Comparison of ENCODE assay signal across 21 cellular contexts in genomic region chr3:115551091-115551490, GRCh38.
"Had no signal": no experiment of that assay in that cellular context is flagged by ENCODE, and none has a peak within 500 bp of the region (broad histone marks: within the 10 kb centered on the region; RNA-seq: fewer than 3 reads in every experiment).

No MANE protein-coding gene starts in this region.

- H3K27ac Mint-ChIP-seq: activated naive CD4-positive, alpha-beta T cell treated with anti-CD3 and anti-CD28 coated beads, Interleukin-2, amount 50 U/mL, for 72 hours; activated T-cell treated with anti-CD3 and anti-CD28 coated beads, Interleukin-2, amount 50 U/mL, for 24 hours; activated T-helper 17 cell treated with anti-CD3 and anti-CD28 coated beads, Interleukin-2, amount 50 U/mL, for 72 hours; memory B cell; stimulated activated effector memory CD8-positive, alpha-beta T cell treated with anti-CD3 and anti-CD28 coated beads, Interleukin-12 subunit alpha, Interleukin-12 subunit beta, amount 100 ng/mL, for 72 hours; stimulated activated naive CD8-positive, alpha-beta T cell treated with anti-CD3 and anti-CD28 coated beads, Interleukin-15, amount 100 ng/mL, for 72 hours had no signal

- H3K4me1 Mint-ChIP-seq: activated T-helper 17 cell treated with anti-CD3 and anti-CD28 coated beads, Interleukin-2, amount 50 U/mL, for 72 hours; central memory CD8-positive, alpha-beta T cell; memory B cell; stimulated activated effector memory CD8-positive, alpha-beta T cell treated with anti-CD3 and anti-CD28 coated beads, Interleukin-12 subunit alpha, Interleukin-12 subunit beta, amount 100 ng/mL, for 72 hours; stimulated activated naive CD8-positive, alpha-beta T cell treated with anti-CD3 and anti-CD28 coated beads, Interleukin-15, amount 100 ng/mL, for 72 hours had no signal

- H3K4me3 Mint-ChIP-seq: activated T-cell treated with anti-CD3 and anti-CD28 coated beads, Interleukin-2, amount 50 U/mL, for 24 hours; activated T-helper 17 cell treated with anti-CD3 and anti-CD28 coated beads, Interleukin-2, amount 50 U/mL, for 72 hours; central memory CD8-positive, alpha-beta T cell; memory B cell; nephron; stimulated activated effector memory CD8-positive, alpha-beta T cell treated with anti-CD3 and anti-CD28 coated beads, Interleukin-12 subunit alpha, Interleukin-12 subunit beta, amount 100 ng/mL, for 72 hours; stimulated activated naive CD8-positive, alpha-beta T cell treated with anti-CD3 and anti-CD28 coated beads, Interleukin-15, amount 100 ng/mL, for 72 hours had no signal

- ATAC-seq: activated naive CD4-positive, alpha-beta T cell treated with anti-CD3 and anti-CD28 coated beads, Interleukin-2, amount 50 U/mL, for 72 hours; activated T-helper 17 cell treated with anti-CD3 and anti-CD28 coated beads, Interleukin-2, amount 50 U/mL, for 72 hours; stimulated activated effector memory CD8-positive, alpha-beta T cell treated with anti-CD3 and anti-CD28 coated beads, Interleukin-12 subunit alpha, Interleukin-12 subunit beta, amount 100 ng/mL, for 72 hours; stimulated activated naive CD8-positive, alpha-beta T cell treated with anti-CD3 and anti-CD28 coated beads, Interleukin-15, amount 100 ng/mL, for 72 hours had no signal

- H3K36me3 Mint-ChIP-seq: activated naive CD4-positive, alpha-beta T cell treated with anti-CD3 and anti-CD28 coated beads, Interleukin-2, amount 50 U/mL, for 72 hours; memory B cell; stimulated activated effector memory CD8-positive, alpha-beta T cell treated with anti-CD3 and anti-CD28 coated beads, Interleukin-12 subunit alpha, Interleukin-12 subunit beta, amount 100 ng/mL, for 72 hours had no signal

- H3K9me3 Mint-ChIP-seq: activated naive CD4-positive, alpha-beta T cell treated with anti-CD3 and anti-CD28 coated beads, Interleukin-2, amount 50 U/mL, for 72 hours; activated T-cell treated with anti-CD3 and anti-CD28 coated beads, Interleukin-2, amount 50 U/mL, for 24 hours; activated T-helper 17 cell treated with anti-CD3 and anti-CD28 coated beads, Interleukin-2, amount 50 U/mL, for 72 hours; central memory CD8-positive, alpha-beta T cell; memory B cell; nephron; stimulated activated effector memory CD8-positive, alpha-beta T cell treated with anti-CD3 and anti-CD28 coated beads, Interleukin-12 subunit alpha, Interleukin-12 subunit beta, amount 100 ng/mL, for 72 hours; stimulated activated naive CD8-positive, alpha-beta T cell treated with anti-CD3 and anti-CD28 coated beads, Interleukin-15, amount 100 ng/mL, for 72 hours had no signal

- DNase-seq: activated CD4-positive, alpha-beta T cell treated with anti-CD3 and anti-CD28 coated beads for 1 hour; activated CD8-positive, alpha-beta memory T cell treated with anti-CD3 and anti-CD28 coated beads for 24 hours; activated CD8-positive, alpha-beta memory T cell treated with anti-CD3 and anti-CD28 coated beads, Interleukin-2, amount 50 U/mL, for 4 hours; activated T-cell treated with anti-CD3 and anti-CD28 coated beads, Interleukin-2, amount 50 U/mL, for 24 hours; adrenal gland; effector memory CD4-positive, alpha-beta T cell; hippocampal formation; kidney glomerular epithelial cell; posterior cingulate gyrus; small intestine; stimulated activated CD4-positive, alpha-beta T cell treated with anti-CD3 and anti-CD28 coated beads, Interleukin-2, amount 100 ng/mL, for 24 hours; stimulated activated naive CD8-positive, alpha-beta T cell treated with anti-CD3 and anti-CD28 coated beads, Interleukin-15, amount 100 ng/mL, for 72 hours; T-helper 9 cell; transverse colon; uterus had no signal
